Comparison of ENCODE assay signal across 8 cellular contexts in the genomic region with DNA sequence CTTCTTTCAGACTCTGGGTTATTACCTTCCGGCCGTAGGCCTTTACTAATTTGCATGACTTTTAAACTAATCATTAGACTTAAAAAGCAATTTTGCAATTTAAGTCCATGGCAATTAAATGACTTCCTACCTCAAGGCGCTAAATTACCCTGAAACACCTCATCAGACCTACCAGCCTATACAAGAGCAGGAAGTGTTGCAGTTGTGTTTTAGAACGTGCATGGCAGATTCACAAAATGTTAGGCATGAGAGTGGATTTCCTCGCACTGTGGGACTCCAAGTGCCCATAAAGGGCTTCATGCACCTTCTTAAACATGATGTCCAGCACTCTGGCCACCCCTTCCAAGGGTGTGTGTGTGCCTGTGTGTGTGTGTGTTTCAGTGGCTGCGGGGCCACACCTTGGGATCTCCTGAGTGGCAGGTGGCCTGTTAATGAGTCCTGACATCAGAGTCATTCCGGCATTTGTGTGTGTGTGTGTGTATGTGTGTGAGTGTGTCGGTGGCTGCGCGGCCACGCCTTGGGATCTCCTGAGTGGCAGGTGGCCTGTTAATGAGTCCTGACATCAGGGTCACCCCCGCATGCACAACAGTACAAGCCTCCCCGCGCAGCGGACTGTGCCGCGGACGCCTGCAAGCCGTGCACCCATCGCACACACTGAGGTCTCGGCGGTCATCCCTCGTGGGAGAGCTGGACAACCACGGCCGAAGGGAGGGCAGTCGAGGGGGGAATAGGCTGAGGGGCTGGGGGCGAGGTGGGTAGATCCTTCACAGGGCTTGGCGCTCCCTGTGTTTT. TPM values are rescaled to one million over a fixed set of nuclear protein-coding genes. Genes with fewer than 3 reads are reported as not detected.
DNase-seq lines count a peak whose midpoint lies in the region; ATAC-seq and TF ChIP-seq lines count a peak whose summit lies in the region.

No MANE protein-coding gene starts in this region.

- H3K4me3 Mint-ChIP-seq in stimulated activated memory B cell treated with anti-CD40 and anti-IgM and Interleukin-4, amounts not matched to agents 10 μg/mL and 1 μg/mL and 100 μg/mL, for 72 hours = peak overlapping the region; percentile 92

- TF ChIP-seq CTCF in epithelial cell of proximal tubule (conservative IDR thresholded peaks at IDR 0.05; ENCODE audit: low read depth, low read length) = no peak

- H3K36me3 ChIP-seq in mucosa of stomach (ENCODE audit: control insufficient read depth, insufficient read depth, low read length) = no peaks in the 10 kb centered on the region

- peak overlapping the region; percentile 79 for H3K9ac ChIP-seq in mucosa of stomach (ENCODE audit: low read length)

- no peaks in the 10 kb centered on the region for H3K27me3 ChIP-seq in mucosa of stomach (ENCODE audit: control insufficient read depth, insufficient read depth, low read length)

- no peaks in the 10 kb centered on the region for H3K27me3 Mint-ChIP-seq in stimulated activated memory B cell treated with anti-CD40 and anti-IgM and Interleukin-4, amounts not matched to agents 10 μg/mL and 1 μg/mL and 100 μg/mL, for 72 hours

- peaks cover 24% of the 10 kb centered on the region for H3K4me1 ChIP-seq in mucosa of stomach (ENCODE audit: control insufficient read depth, insufficient read depth, low read length)

- peak; percentile 44 for ATAC-seq in HG03045 (IDR thresholded peaks at IDR 0.05; ENCODE audit: unreplicated experiment)
- peak; percentile 76 for ATAC-seq in stimulated activated memory B cell treated with anti-CD40 and anti-IgM and Interleukin-4, amounts not matched to agents 10 μg/mL and 1 μg/mL and 100 μg/mL, for 72 hours

- H3K9me3 Mint-ChIP-seq in stimulated activated memory B cell treated with anti-CD40 and anti-IgM and Interleukin-4, amounts not matched to agents 10 μg/mL and 1 μg/mL and 100 μg/mL, for 72 hours = peaks cover 5% of the 10 kb centered on the region

- no peaks in the 10 kb centered on the region for H3K9me3 ChIP-seq in mucosa of stomach (ENCODE audit: control insufficient read depth, low read length)

- H3K4me3 ChIP-seq in epithelial cell of proximal tubule (ENCODE audit: low read depth, low read length) = peak overlapping the region; percentile 90
- H3K4me3 ChIP-seq in mucosa of stomach (ENCODE audit: low read length) = peak overlapping the region; percentile 64

- H3K27ac Mint-ChIP-seq in stimulated activated memory B cell treated with anti-CD40 and anti-IgM and Interleukin-4, amounts not matched to agents 10 μg/mL and 1 μg/mL and 100 μg/mL, for 72 hours = peak overlapping the region; percentile 97

- peaks cover 47% of the 10 kb centered on the region for H3K4me1 Mint-ChIP-seq in stimulated activated memory B cell treated with anti-CD40 and anti-IgM and Interleukin-4, amounts not matched to agents 10 μg/mL and 1 μg/mL and 100 μg/mL, for 72 hours

- peaks cover 33% of the 10 kb centered on the region for H3K36me3 Mint-ChIP-seq in stimulated activated memory B cell treated with anti-CD40 and anti-IgM and Interleukin-4, amounts not matched to agents 10 μg/mL and 1 μg/mL and 100 μg/mL, for 72 hours

- DNase-seq in SIG-M5 treated with dmso at 0.1 percent for 504 hours (lab: John Stamatoyannopoulos, UW; ENCODE audit: unreplicated experiment) = peak; percentile 29
- no peak for DNase-seq in SIG-M5 (lab: John Stamatoyannopoulos, UW)
- peak; percentile 56 for DNase-seq in NCI-H345 (lab: John Stamatoyannopoulos, UW)
- peak; percentile 75 for DNase-seq in activated CD8-positive, alpha-beta memory T cell treated with anti-CD3 and anti-CD28 coated beads, Interleukin-2, amount 50 U/mL, for 48 hours
- no peak for DNase-seq in epithelial cell of proximal tubule (ENCODE audit: low read depth)

RNA-seq across cellular contexts. Expression of gene C2CD5, which starts 0.9 kb away (rescaled TPM):
- total RNA-seq in epithelial cell of proximal tubule = 14.5 and 15.6 TPM in 2 replicates

Comparison
In these comparisons a context has a peak if more than half of its experiments do, and no peak if none do; other contexts are left out.
1. DNase-seq: peak in SIG-M5 treated with dmso at 0.1 percent for 504 hours (single experiment), NCI-H345 (single experiment) and activated CD8-positive, alpha-beta memory T cell treated with anti-CD3 and anti-CD28 coated beads, Interleukin-2, amount 50 U/mL, for 48 hours (single experiment); none in SIG-M5 (single experiment) and epithelial cell of proximal tubule (single experiment).